In genomic region chr3:179279837-179280236, GRCh38 we compare ENCODE assay signal across 17 cellular contexts. TPM values are rescaled to one million over a fixed set of nuclear protein-coding genes. Genes with fewer than 3 reads are reported as not detected.
A peak's percentile ranks its signal among the peaks of the same experiment; 100 is the strongest.
DNase-seq lines count a peak whose midpoint lies in the region; ATAC-seq and TF ChIP-seq lines count a peak whose summit lies in the region.
"Had no signal": no experiment of that assay in that cellular context is flagged by ENCODE, and none has a peak within 500 bp of the region (broad histone marks: within the 10 kb centered on the region; RNA-seq: fewer than 3 reads in every experiment).

No MANE protein-coding gene starts in this region.

- POLR2A ChIA-PET in IMR-90 (lab: Charles Lee; ENCODE audit: unreplicated experiment): no interaction called here

- H3K36me3 ChIP-seq in IMR-90 (ENCODE audit: control insufficient read depth, insufficient read depth, low read length) (no peaks in the 10 kb centered on the region), brain microvascular endothelial cell (replicated peaks) (no peaks in the 10 kb centered on the region)
- H3K36me3 ChIP-seq: BE2C; BLaER1 treated with 17β-estradiol and CSF1 and Interleukin-3, amounts not matched to agents 10 nM and 100 nM had no signal

- no peak overlapping the region for H2AK9ac ChIP-seq in IMR-90 (replicated peaks; ENCODE audit: low read depth, low read length, poor library complexity)

- no peaks in the 10 kb centered on the region for H4K20me1 ChIP-seq in IMR-90 (ENCODE audit: insufficient read depth, low read length)
- H4K20me1 ChIP-seq: BLaER1 treated with 17β-estradiol and CSF1 and Interleukin-3, amounts not matched to agents 10 nM and 100 nM had no signal

- H2AK5ac ChIP-seq in IMR-90 (ENCODE audit: low read depth, low read length): no peak overlapping the region

- TF ChIP-seq RAD21 in IMR-90 (IDR thresholded peaks at IDR 0.05; ENCODE audit: low read length): no peak

- H2BK120ac ChIP-seq in IMR-90 (ENCODE audit: low read depth, low read length): no peak overlapping the region

- in situ Hi-C loops in IMR-90 (cut with MboI; ENCODE audit: low sequenced_read_pairs) (no loop called here), brain microvascular endothelial cell (cut with HindIII; ENCODE audit: low pct_ligation_motif_present, low sequenced_read_pairs) (no loop called here)

- no peak overlapping the region for H2BK5ac ChIP-seq in IMR-90 (ENCODE audit: low read depth, low read length, poor library complexity, severe bottlenecking)

- intact Hi-C loops in IMR-90 (cut with micrococcal nuclease): loop anchor here (10.0 kb wide), 1 partner anchor 855 kb away; no protein-coding TSS in a partner anchor

- H3K9ac ChIP-seq in IMR-90 (ENCODE audit: low read depth, low read length): no peak overlapping the region
- H3K9ac ChIP-seq: BLaER1 treated with 17β-estradiol and CSF1 and Interleukin-3, amounts not matched to agents 10 nM and 100 nM had no signal

- H3K14ac ChIP-seq in IMR-90 (replicated peaks; ENCODE audit: low read depth, low read length): no peak overlapping the region

- WGBS in IMR-90 (ENCODE audit: extremely low coverage in 2 of 2, insufficient read length in 1 of 2), 2 experiments: no CpG with 5 or more reads among the region's 1 CpG

- H3K4me2 ChIP-seq in IMR-90 (ENCODE audit: low read depth, low read length): no peak overlapping the region
- H3K4me2 ChIP-seq: BLaER1 treated with 17β-estradiol and CSF1 and Interleukin-3, amounts not matched to agents 10 nM and 100 nM had no signal

- H3K9me3 ChIP-seq in IMR-90 (ENCODE audit: control insufficient read depth, insufficient read depth, low read length): no peaks in the 10 kb centered on the region
- H3K9me3 ChIP-seq: BE2C; BLaER1 treated with 17β-estradiol and CSF1 and Interleukin-3, amounts not matched to agents 10 nM and 100 nM had no signal

- H3K79me1 ChIP-seq in IMR-90 (ENCODE audit: low read depth in 1 of 2, low read length in 2 of 2): no peaks in the 10 kb centered on the region

- CTCF ChIA-PET in IMR-90 (lab: Yijun Ruan, JAX): interaction anchor here (0.6 kb wide), 1 partner anchor 215 kb away, joined by 3 read pairs; no protein-coding TSS in a partner anchor

- H3K18ac ChIP-seq in IMR-90 (ENCODE audit: low read depth, low read length): no peak overlapping the region

- ATAC-seq in IMR-90 (ENCODE audit: low read depth): no peak
- ATAC-seq in HG03025 (IDR thresholded peaks at IDR 0.05; ENCODE audit: low FRiP score, unreplicated experiment): no peak
- no peak for ATAC-seq in GM21576 (IDR thresholded peaks at IDR 0.05; ENCODE audit: unreplicated experiment)
- ATAC-seq: HCT116 had no signal

- no peak overlapping the region for H4K5ac ChIP-seq in IMR-90 (ENCODE audit: low read depth, low read length)

- no peak for TF ChIP-seq CTCF in IMR-90 (conservative IDR thresholded peaks at IDR 0.05; ENCODE audit: low read depth, low read length)
- TF ChIP-seq CTCF in brain microvascular endothelial cell (IDR thresholded peaks at IDR 0.05; ENCODE audit: low read depth, low read length, missing control alignments): no peak

- H3K27ac ChIP-seq in IMR-90 (ENCODE audit: insufficient read depth, low read length) (no peak overlapping the region), brain microvascular endothelial cell (no peak overlapping the region)
- H3K27ac ChIP-seq: BLaER1 treated with 17β-estradiol and CSF1 and Interleukin-3, amounts not matched to agents 10 nM and 100 nM had no signal

- no peak overlapping the region for H4K91ac ChIP-seq in IMR-90 (ENCODE audit: insufficient read depth, low read depth, low read length)

- TF ChIP-seq POLR2A in IMR-90 (IDR thresholded peaks at IDR 0.05; ENCODE audit: low read depth, low read length): no peak

- H2AFZ ChIP-seq in IMR-90 (replicated peaks; ENCODE audit: low read length, poor library complexity): no peak overlapping the region

- H3K4ac ChIP-seq in IMR-90 (ENCODE audit: low read depth, low read length): no peak overlapping the region

- H3K27me3 ChIP-seq in IMR-90 (ENCODE audit: control insufficient read depth, insufficient read depth, low read length) (peaks cover 4% of the 10 kb centered on the region; the same call in 1 of the 2 replicates), brain microvascular endothelial cell (replicated peaks) (no peaks in the 10 kb centered on the region)
- H3K27me3 ChIP-seq: BE2C; BLaER1 treated with 17β-estradiol and CSF1 and Interleukin-3, amounts not matched to agents 10 nM and 100 nM had no signal

- no TSS peak for BruUV-seq in IMR-90 (replicated peaks; lab: Mats Ljungman, UMichigan)

- no peak overlapping the region for H3K56ac ChIP-seq in IMR-90 (ENCODE audit: extremely low read depth, insufficient read depth, low read length)

- H2BK15ac ChIP-seq in IMR-90 (ENCODE audit: low read depth, low read length): no peak overlapping the region

- no peaks in the 10 kb centered on the region for H3K9me1 ChIP-seq in IMR-90 (ENCODE audit: insufficient read depth, low read length)

- no peak overlapping the region for H3K23ac ChIP-seq in IMR-90 (ENCODE audit: low read depth, low read length)

- dilution Hi-C loops in IMR-90 (cut with HindIII; ENCODE audit: low sequenced_read_pairs, unreplicated experiment): loop anchor here (25.0 kb wide), 1 partner anchor 168 kb away; no protein-coding TSS in a partner anchor

- H3K4me3 ChIP-seq in IMR-90 (ENCODE audit: insufficient read depth, low read depth, low read length) (no peak overlapping the region), brain microvascular endothelial cell (ENCODE audit: low read depth, low read length) (no peak overlapping the region)
- H3K4me3 ChIP-seq: BLaER1 treated with 17β-estradiol and CSF1 and Interleukin-3, amounts not matched to agents 10 nM and 100 nM had no signal

- no peak overlapping the region for H4K8ac ChIP-seq in IMR-90 (ENCODE audit: low read depth in 2 of 2, low read length in 2 of 2)

- H2BK20ac ChIP-seq in IMR-90 (ENCODE audit: low read depth, low read length): no peak overlapping the region

- no peaks in the 10 kb centered on the region for H3K4me1 ChIP-seq in IMR-90 (ENCODE audit: control insufficient read depth, insufficient read depth, low read length)
- H3K4me1 ChIP-seq: BE2C; BLaER1 treated with 17β-estradiol and CSF1 and Interleukin-3, amounts not matched to agents 10 nM and 100 nM had no signal

- DNase-seq in ELR (ENCODE audit: low read depth): peak; percentile 17
- no peak for DNase-seq in IMR-90
- peak; percentile 29 for DNase-seq in brain microvascular endothelial cell
- DNase-seq in AG20443 (ENCODE audit: low spot score): no peak
- DNase-seq: AML-193; BE2C; CD4-positive, alpha-beta T cell; CD8-positive, alpha-beta memory T cell; DMS 273 treated with DMSO at 0.1 percent for 48 hours; DMS79; EL; GF-D8; H9 had no signal

TF ChIP-seq in IMR-90, 13 proteins besides CTCF, POLR2A, EP300 and RAD21:
- peak; percentile 95 for TF ChIP-seq MAFK (IDR thresholded peaks at IDR 0.05; ENCODE audit: low read depth, low read length)
- no peak for TF ChIP-seq NFE2L2 (IDR thresholded peaks at IDR 0.05; ENCODE audit: low read depth, low read length)

RNA-seq across cellular contexts. Expression of gene KCNMB3, which starts 28.9 kb away (rescaled TPM):
- 0.72 and 0.83 TPM in 2 replicates for total RNA-seq in IMR-90 (2012; rRNA removed)
- polyA plus RNA-seq in IMR-90 (2012; rRNA removed): 0.59 and 1.2 TPM in 2 replicates
- polyA plus RNA-seq in IMR-90 (2012; cell fraction: cytosol; rRNA removed): 0.21 and 0.22 TPM in 2 replicates
- 1.5 and 6.2 TPM in 2 replicates for polyA plus RNA-seq in IMR-90 (2012; cell fraction: nucleus; rRNA removed; ENCODE audit: low replicate concordance)
- polyA plus RNA-seq: CD8-positive, alpha-beta memory T cell had no signal

RNA-seq across cellular contexts. Expression of gene ZNF639, which starts 43.0 kb away (rescaled TPM):
- total RNA-seq in IMR-90 (2012; rRNA removed): 50.5 and 57.8 TPM in 2 replicates
- polyA plus RNA-seq in IMR-90 (2012; rRNA removed): 12.9 and 15.9 TPM in 2 replicates
- polyA plus RNA-seq in IMR-90 (2012; cell fraction: cytosol; rRNA removed): 3.6 and 4.1 TPM in 2 replicates
- 2.0 and 9.3 TPM in 2 replicates for polyA plus RNA-seq in IMR-90 (2012; cell fraction: nucleus; rRNA removed; ENCODE audit: low replicate concordance)

Comparison
In these comparisons a context has a peak if more than half of its experiments do, and no peak if none do; other contexts are left out.
1. DNase-seq: peak in ELR (single experiment) and brain microvascular endothelial cell (single experiment); none in IMR-90 (single experiment) and AG20443 (single experiment).